ENCODE assay signal across 8 cellular contexts in the genomic region with DNA sequence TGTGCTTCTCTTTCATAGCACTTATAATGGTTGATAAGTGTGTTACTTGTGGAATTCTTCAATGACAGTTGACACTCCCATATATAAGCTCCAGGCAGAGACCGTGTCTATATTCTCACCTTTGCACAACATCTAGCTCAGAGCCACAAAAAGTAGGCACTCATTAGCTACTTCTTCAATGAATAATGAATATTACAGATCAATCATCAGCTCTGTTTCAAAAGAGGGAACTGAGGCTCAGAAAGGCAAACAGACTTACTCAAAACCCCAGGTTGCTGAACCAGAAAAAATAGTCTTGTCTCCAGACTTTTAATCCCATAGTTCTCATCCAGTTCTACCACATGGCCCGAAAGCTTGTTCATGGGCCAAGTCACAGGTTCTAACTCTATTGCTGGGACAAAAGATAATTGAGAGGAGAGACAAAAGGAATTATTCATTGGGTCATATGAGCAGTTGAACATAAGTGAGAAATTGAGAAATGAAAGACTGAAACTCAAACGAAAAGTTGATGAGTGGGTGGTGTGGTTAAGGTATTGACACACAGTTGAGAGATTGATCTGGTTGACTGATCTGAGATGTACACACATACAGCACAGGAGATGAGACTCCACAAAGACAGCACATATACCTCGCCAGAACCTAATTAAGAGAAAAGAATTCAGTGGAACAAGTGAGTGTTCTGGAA.
DNase-seq lines count a peak whose midpoint lies in the region; ATAC-seq and TF ChIP-seq lines count a peak whose summit lies in the region.

No MANE protein-coding gene starts in this region.

- H3K4me3 ChIP-seq in colonic mucosa: no peak overlapping the region

- H3K9me3 ChIP-seq in colonic mucosa: no peaks in the 10 kb centered on the region

- ATAC-seq in GM21423 (IDR thresholded peaks at IDR 0.05; ENCODE audit: unreplicated experiment) (peak; percentile 88), HG03135 (IDR thresholded peaks at IDR 0.05; ENCODE audit: unreplicated experiment) (peak; percentile 85), naive B cell (ENCODE audit: low read depth in 2 of 2) (peak; percentile 42 to 53)

- no peak overlapping the region for H3K4me3 Mint-ChIP-seq in activated CD4-positive, alpha-beta T cell treated with anti-CD3 and anti-CD28 coated beads, Interleukin-2, amount 10 ng/mL, durations not matched to agents 24 days and 14 days
- H3K4me3 Mint-ChIP-seq in naive B cell: no peak overlapping the region

- H3K36me3 Mint-ChIP-seq in activated CD4-positive, alpha-beta T cell treated with anti-CD3 and anti-CD28 coated beads, Interleukin-2, amount 10 ng/mL, durations not matched to agents 24 days and 14 days (ENCODE audit: low read depth): no peaks in the 10 kb centered on the region
- peaks cover 0 to 5% of the 10 kb centered on the region in 2 donors for H3K36me3 Mint-ChIP-seq in naive B cell

- H3K27ac Mint-ChIP-seq in activated CD4-positive, alpha-beta T cell treated with anti-CD3 and anti-CD28 coated beads, Interleukin-2, amount 10 ng/mL, durations not matched to agents 24 days and 14 days: peak overlapping the region; percentile 40
- H3K27ac Mint-ChIP-seq in naive B cell: no peak overlapping the region

- intact Hi-C loops in activated CD4-positive, alpha-beta T cell treated with anti-CD3 and anti-CD28 coated beads, Interleukin-2, amount 10 ng/mL, durations not matched to agents 24 days and 14 days (cut with micrococcal nuclease): loop anchor here (1.0 to 10.0 kb wide), 5 partner anchors 26 to 286 kb away; no protein-coding TSS in a partner anchor
- intact Hi-C loops in colonic mucosa (cut with DNase I): no loop called here

- no peaks in the 10 kb centered on the region for H3K27me3 Mint-ChIP-seq in activated CD4-positive, alpha-beta T cell treated with anti-CD3 and anti-CD28 coated beads, Interleukin-2, amount 10 ng/mL, durations not matched to agents 24 days and 14 days
- H3K27me3 Mint-ChIP-seq in naive B cell: peaks cover 0 to 29% (median 21%) of the 10 kb centered on the region in 3 donors

- H3K9me3 Mint-ChIP-seq in activated CD4-positive, alpha-beta T cell treated with anti-CD3 and anti-CD28 coated beads, Interleukin-2, amount 10 ng/mL, durations not matched to agents 24 days and 14 days: no peaks in the 10 kb centered on the region
- H3K9me3 Mint-ChIP-seq in naive B cell: peaks cover 0 to 11% (median 0%) of the 10 kb centered on the region in 7 donors

- no peaks in the 10 kb centered on the region for H3K27me3 ChIP-seq in colonic mucosa

- no peak for TF ChIP-seq CTCF in colonic mucosa (IDR thresholded peaks at IDR 0.05)

- no peak overlapping the region for H3K27ac ChIP-seq in colonic mucosa

- peaks cover 15% of the 10 kb centered on the region for H3K4me1 Mint-ChIP-seq in activated CD4-positive, alpha-beta T cell treated with anti-CD3 and anti-CD28 coated beads, Interleukin-2, amount 10 ng/mL, durations not matched to agents 24 days and 14 days
- H3K4me1 Mint-ChIP-seq in naive B cell: peaks cover 13 to 27% (median 19%) of the 10 kb centered on the region in 3 donors

- no peaks in the 10 kb centered on the region for H3K36me3 ChIP-seq in colonic mucosa

- no peaks in the 10 kb centered on the region for H3K4me1 ChIP-seq in colonic mucosa

- no peak overlapping the region for H3K9ac ChIP-seq in colonic mucosa (ENCODE audit: low read depth in 2 of 2, low read length in 2 of 2)

- no peak for DNase-seq in activated CD4-positive, alpha-beta T cell treated with anti-CD3 and anti-CD28 coated beads, Interleukin-2, amount 10 ng/mL, durations not matched to agents 24 days and 14 days
- DNase-seq in activated CD4-positive, alpha-beta T cell treated with anti-CD3 and anti-CD28 coated beads, Interleukin-2, amount 50 U/mL, for 4 hours: no peak
- peak; percentile 20 for DNase-seq in naive B cell
- DNase-seq in effector CD8-positive, alpha-beta T cell (lab: John Stamatoyannopoulos, UW): no peak
- DNase-seq in epidermal melanocyte (ENCODE audit: insufficient read length, low spot score): no peak
- no peak for DNase-seq in colonic mucosa
